Comparison of ENCODE assay signal across 18 cellular contexts in the genomic region with DNA sequence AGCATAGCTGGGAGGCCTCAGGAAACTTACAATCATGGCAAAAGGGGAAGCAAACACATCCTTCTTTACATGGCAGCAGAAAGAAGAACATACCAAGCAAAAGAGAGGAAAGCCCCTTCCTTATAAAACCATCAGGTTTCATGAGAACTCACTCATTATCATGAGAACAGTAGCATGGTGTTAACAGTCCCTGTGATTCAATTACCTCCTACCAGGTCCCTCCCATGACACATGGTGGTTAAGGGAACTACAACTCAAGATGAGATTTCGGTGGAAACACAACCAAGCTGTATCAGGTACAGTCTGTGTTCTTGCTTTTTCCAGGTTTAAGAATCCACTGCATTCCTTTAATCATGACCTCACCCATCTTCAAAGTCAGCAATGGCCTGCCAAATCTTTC.
DNase-seq lines count a peak whose midpoint lies in the region; ATAC-seq, FAIRE-seq and TF ChIP-seq lines count a peak whose summit lies in the region.
"Had no signal": no experiment of that assay in that cellular context is flagged by ENCODE, and none has a peak within 500 bp of the region (broad histone marks: within the 10 kb centered on the region; RNA-seq: fewer than 3 reads in every experiment).

No MANE protein-coding gene starts in this region.

- H2BK5ac ChIP-seq in H9 (ENCODE audit: insufficient read length, low read length), result no peak overlapping the region

- H4K8ac ChIP-seq in H9 (replicated peaks; ENCODE audit: insufficient read length, low read depth, low read length), result no peak overlapping the region

- H2AFZ ChIP-seq in H9 (ENCODE audit: low read length), result no peak overlapping the region
- no peak overlapping the region for H2AFZ ChIP-seq in GM12878 (ENCODE audit: control insufficient read depth, low read depth, low read length)
- H2AFZ ChIP-seq: GM23248 had no signal

- H3K4ac ChIP-seq in H9 (ENCODE audit: low read depth, low read length), result no peak overlapping the region

- no peak overlapping the region for H4K5ac ChIP-seq in H9 (ENCODE audit: insufficient read length, low read depth, low read length)

- H3K36me3 ChIP-seq in GM12878 (ENCODE audit: control insufficient read depth in 2 of 2, insufficient read depth in 2 of 2, low read length in 1 of 2), result no peaks in the 10 kb centered on the region

- H3K56ac ChIP-seq in H9 (ENCODE audit: insufficient read length, low read depth, low read length), result no peak overlapping the region

- H2AK5ac ChIP-seq in H9 (ENCODE audit: insufficient read length, low read length), result no peak overlapping the region

- no peak overlapping the region; a peak in 1 of 7 replicates for H3K27ac Mint-ChIP-seq in H9
- H3K27ac Mint-ChIP-seq: CD4-positive, alpha-beta memory T cell had no signal

- RAD21 ChIA-PET in GM12878 (lab: Charles Lee; ENCODE audit: unreplicated experiment), result no interaction called here

- BruUV-seq in GM12878 (replicated peaks; lab: Mats Ljungman, UMichigan), result no TSS peak

- no peak overlapping the region for H2BK12ac ChIP-seq in H9 (ENCODE audit: insufficient read length, low read depth, low read length)

- CTCF ChIA-PET in GM12878 (lab: Yijun Ruan, JAX), result no interaction called here

- TF ChIP-seq EP300 in GM12878 (IDR thresholded peaks at IDR 0.05; ENCODE audit: borderline replicate concordance in 1 of 2, control insufficient read depth in 1 of 2, low read depth in 2 of 2, low read length in 2 of 2), result no peak

- no peaks in the 10 kb centered on the region for H3K23me2 ChIP-seq in H9 (ENCODE audit: insufficient read length, low read depth, low read length, poor library complexity, severe bottlenecking)

- ATAC-seq in GM12878, result peak; percentile 33; the same call in 1 of the 3 replicates

- peaks cover 5 to 9% of the 10 kb centered on the region in 2 experiments; a peak in 3 of 5 replicates for H3K9me3 Mint-ChIP-seq in H9

- intact Hi-C loops in GM12878 (cut with micrococcal nuclease; ENCODE audit: unreplicated experiment), result no loop called here

- H3K14ac ChIP-seq in H9 (ENCODE audit: insufficient read depth, low read length), result no peak overlapping the region

- no peak overlapping the region for H3K4me3 ChIP-seq in GM12878
- H3K4me3 ChIP-seq: GM23248 had no signal

- peaks cover 6% of the 10 kb centered on the region in 2 experiments for H3K4me1 Mint-ChIP-seq in H9
- H3K4me1 Mint-ChIP-seq: CD4-positive, alpha-beta memory T cell had no signal

- no peak overlapping the region for H2BK20ac ChIP-seq in H9 (ENCODE audit: low read depth, low read length, poor library complexity, severe bottlenecking)

- H3K79me2 ChIP-seq in H9 (ENCODE audit: insufficient read depth, low read length) (no peaks in the 10 kb centered on the region), GM12878 (ENCODE audit: control insufficient read depth, insufficient read depth, low read length) (no peaks in the 10 kb centered on the region)

- SMC1A ChIA-PET in GM12878 (lab: Charles Lee; ENCODE audit: uncharacterized antibody, unreplicated experiment), result no interaction called here

- H2BK15ac ChIP-seq in H9 (ENCODE audit: low read depth, low read length), result no peak overlapping the region

- no peak overlapping the region for H4K91ac ChIP-seq in H9 (ENCODE audit: insufficient read length, low read depth, low read length)

- H3K27me3 ChIP-seq in H9 (ENCODE audit: insufficient read depth, low read length) (no peaks in the 10 kb centered on the region), GM12878 (replicated peaks in 1 of 2; ENCODE audit: control insufficient read depth in 2 of 2, insufficient read depth in 2 of 2, low read length in 1 of 2) (no peaks in the 10 kb centered on the region)

- no CpG with 5 or more reads among the region's 1 CpG for WGBS in H9 (ENCODE audit: extremely low coverage, insufficient read length, low lambda C conversion rate)
- 0% methylated on average over 1 of the region's 1 CpG for WGBS in GM12878 (ENCODE audit: insufficient coverage, insufficient replicate concordance, low lambda C conversion rate, missing lambda C conversion rate)

- no peak overlapping the region for H3K9ac ChIP-seq in H9 (ENCODE audit: extremely low read depth, insufficient read length, low read length)
- no peak overlapping the region for H3K9ac ChIP-seq in GM12878 (ENCODE audit: control insufficient read depth, insufficient read depth, low read length)
- H3K9ac ChIP-seq: GM23248 had no signal

- H3K4me3 Mint-ChIP-seq in H9, result no peak overlapping the region
- H3K4me3 Mint-ChIP-seq: CD4-positive, alpha-beta memory T cell had no signal

- POLR2A ChIA-PET in GM12878 (lab: Charles Lee), result no interaction called here

- no peaks in the 10 kb centered on the region for H3K9me3 ChIP-seq in H9 (ENCODE audit: control insufficient read depth, low read depth, low read length)
- no peaks in the 10 kb centered on the region for H3K9me3 ChIP-seq in GM12878 (replicated peaks; ENCODE audit: control insufficient read depth, insufficient read depth, low read length)

- no peaks in the 10 kb centered on the region; the same call in 1 of the 2 replicates for H3K4me1 ChIP-seq in H9 (ENCODE audit: insufficient read depth, low read length)
- no peaks in the 10 kb centered on the region for H3K4me1 ChIP-seq in GM12878 (ENCODE audit: control insufficient read depth, insufficient read depth, low read length)

- TF ChIP-seq CTCF in H9 (conservative IDR thresholded peaks at IDR 0.05) (peak; percentile 30; the same call in 1 of the 3 replicates), GM12878 (IDR thresholded peaks at IDR 0.05 in 2 of 3, conservative IDR thresholded peaks at IDR 0.05 in 1 of 3; ENCODE audit: control insufficient read depth in 2 of 3, extremely low read depth in 1 of 3, insufficient read depth in 1 of 3, low read depth in 3 of 3, low read length in 3 of 3) (no peak), GM10266 (IDR thresholded peaks at IDR 0.05; ENCODE audit: control insufficient read depth, insufficient read depth, low read depth, missing control alignments) (no peak)

- TF ChIP-seq POLR2A in GM12878 (IDR thresholded peaks at IDR 0.05; ENCODE audit: low read depth, low read length), result no peak

- H3K4me2 ChIP-seq in H9 (ENCODE audit: insufficient read depth, insufficient read length, low read length) (no peak overlapping the region), GM12878 (ENCODE audit: control insufficient read depth, insufficient read depth) (no peak overlapping the region)

- no peak for DNase-seq in H9
- no peak for DNase-seq in GM12878 (ENCODE audit: low read depth, low spot score)
- DNase-seq in iPS DF 19.7 (ENCODE audit: low read depth, low spot score), result peak; percentile 3
- no peak for DNase-seq in GM10266 (ENCODE audit: extremely low spot score)
- DNase-seq in putamen (ENCODE audit: low spot score), result no peak
- DNase-seq in caudate nucleus (lab: John Stamatoyannopoulos, UW), result no peak
- DNase-seq: C1 segment of cervical spinal cord; Calu3; CD4-positive, alpha-beta memory T cell; COR-L47; DMS79; EL; GDM1; GM23248; HCEC 1CT had no signal

- H3K18ac ChIP-seq in H9 (ENCODE audit: insufficient read length, low read depth, low read length), result no peak overlapping the region

- no peaks in the 10 kb centered on the region; the same call in 1 of the 2 replicates for H3K27me3 Mint-ChIP-seq in H9 (ENCODE audit: low read depth)
- H3K27me3 Mint-ChIP-seq: CD4-positive, alpha-beta memory T cell had no signal

- H4K20me1 ChIP-seq in H9 (ENCODE audit: control insufficient read depth, insufficient read depth, insufficient read length) (no peaks in the 10 kb centered on the region), GM12878 (ENCODE audit: control insufficient read depth, insufficient read depth) (no peaks in the 10 kb centered on the region)

- no peaks in the 10 kb centered on the region for H3K79me1 ChIP-seq in H9 (ENCODE audit: insufficient read depth, low read depth, low read length, poor library complexity, severe bottlenecking)

- peaks cover 0 to 20% (median 5%) of the 10 kb centered on the region in 3 experiments; a peak in 4 of 7 replicates for H3K36me3 Mint-ChIP-seq in H9 (ENCODE audit: insufficient read depth in 1 of 3, low read depth in 3 of 3)
- H3K36me3 Mint-ChIP-seq: CD4-positive, alpha-beta memory T cell had no signal

- in situ Hi-C loops in GM12878 (cut with MboI), result no loop called here

- H3K27ac ChIP-seq in H9 (ENCODE audit: insufficient read length, low read depth, low read length) (no peak overlapping the region), GM12878 (ENCODE audit: control insufficient read depth, insufficient read depth) (no peak overlapping the region), caudate nucleus (ENCODE audit: low read depth, low read length) (no peak overlapping the region)
- H3K27ac ChIP-seq: GM23248 had no signal

- H3K23ac ChIP-seq in H9 (ENCODE audit: insufficient read length, low read depth, low read length), result no peak overlapping the region

- FAIRE-seq in GM12878 (lab: Jason Lieb, UNC), result no peak
- FAIRE-seq: GM12892, GM19239, H54 had no signal

- no peak overlapping the region for H2BK120ac ChIP-seq in H9 (ENCODE audit: low read depth, low read length, poor library complexity, severe bottlenecking)

- H3T11ph ChIP-seq in H9 (ENCODE audit: low read length), result no peak overlapping the region

- no peak for TF ChIP-seq RAD21 in GM12878 (IDR thresholded peaks at IDR 0.05; ENCODE audit: insufficient read depth, low read depth, low read length)

TF ChIP-seq in GM12878, 131 proteins besides CTCF, POLR2A, EP300 and RAD21 (continues in another document):
- TF ChIP-seq MXI1 (IDR thresholded peaks at IDR 0.05; ENCODE audit: low read depth, low read length) (no peak), ZBED1 (IDR thresholded peaks at IDR 0.05; ENCODE audit: borderline replicate concordance) (no peak), WRNIP1 (IDR thresholded peaks at IDR 0.05; ENCODE audit: borderline replicate concordance, low read depth, low read length) (no peak), MTA3 (IDR thresholded peaks at IDR 0.05; ENCODE audit: borderline replicate concordance, low read length) (no peak), ZNF24 (IDR thresholded peaks at IDR 0.05) (no peak)
- TF ChIP-seq, protein P1, sequence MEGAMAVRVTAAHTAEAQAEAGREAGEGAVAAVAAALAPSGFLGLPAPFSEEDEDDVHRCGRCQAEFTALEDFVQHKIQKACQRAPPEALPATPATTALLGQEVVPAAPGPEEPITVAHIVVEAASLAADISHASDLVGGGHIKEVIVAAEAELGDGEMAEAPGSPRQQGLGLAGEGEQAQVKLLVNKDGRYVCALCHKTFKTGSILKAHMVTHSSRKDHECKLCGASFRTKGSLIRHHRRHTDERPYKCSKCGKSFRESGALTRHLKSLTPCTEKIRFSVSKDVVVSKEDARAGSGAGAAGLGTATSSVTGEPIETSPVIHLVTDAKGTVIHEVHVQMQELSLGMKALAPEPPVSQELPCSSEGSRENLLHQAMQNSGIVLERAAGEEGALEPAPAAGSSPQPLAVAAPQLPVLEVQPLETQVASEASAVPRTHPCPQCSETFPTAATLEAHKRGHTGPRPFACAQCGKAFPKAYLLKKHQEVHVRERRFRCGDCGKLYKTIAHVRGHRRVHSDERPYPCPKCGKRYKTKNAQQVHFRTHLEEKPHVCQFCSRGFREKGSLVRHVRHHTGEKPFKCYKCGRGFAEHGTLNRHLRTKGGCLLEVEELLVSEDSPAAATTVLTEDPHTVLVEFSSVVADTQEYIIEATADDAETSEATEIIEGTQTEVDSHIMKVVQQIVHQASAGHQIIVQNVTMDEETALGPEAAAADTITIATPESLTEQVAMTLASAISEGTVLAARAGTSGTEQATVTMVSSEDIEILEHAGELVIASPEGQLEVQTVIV (IDR thresholded peaks at IDR 0.05; ENCODE audit: borderline replicate concordance, partially characterized antibody), result no peak
